Comparison of ENCODE assay signal across 8 cellular contexts in the genomic region with DNA sequence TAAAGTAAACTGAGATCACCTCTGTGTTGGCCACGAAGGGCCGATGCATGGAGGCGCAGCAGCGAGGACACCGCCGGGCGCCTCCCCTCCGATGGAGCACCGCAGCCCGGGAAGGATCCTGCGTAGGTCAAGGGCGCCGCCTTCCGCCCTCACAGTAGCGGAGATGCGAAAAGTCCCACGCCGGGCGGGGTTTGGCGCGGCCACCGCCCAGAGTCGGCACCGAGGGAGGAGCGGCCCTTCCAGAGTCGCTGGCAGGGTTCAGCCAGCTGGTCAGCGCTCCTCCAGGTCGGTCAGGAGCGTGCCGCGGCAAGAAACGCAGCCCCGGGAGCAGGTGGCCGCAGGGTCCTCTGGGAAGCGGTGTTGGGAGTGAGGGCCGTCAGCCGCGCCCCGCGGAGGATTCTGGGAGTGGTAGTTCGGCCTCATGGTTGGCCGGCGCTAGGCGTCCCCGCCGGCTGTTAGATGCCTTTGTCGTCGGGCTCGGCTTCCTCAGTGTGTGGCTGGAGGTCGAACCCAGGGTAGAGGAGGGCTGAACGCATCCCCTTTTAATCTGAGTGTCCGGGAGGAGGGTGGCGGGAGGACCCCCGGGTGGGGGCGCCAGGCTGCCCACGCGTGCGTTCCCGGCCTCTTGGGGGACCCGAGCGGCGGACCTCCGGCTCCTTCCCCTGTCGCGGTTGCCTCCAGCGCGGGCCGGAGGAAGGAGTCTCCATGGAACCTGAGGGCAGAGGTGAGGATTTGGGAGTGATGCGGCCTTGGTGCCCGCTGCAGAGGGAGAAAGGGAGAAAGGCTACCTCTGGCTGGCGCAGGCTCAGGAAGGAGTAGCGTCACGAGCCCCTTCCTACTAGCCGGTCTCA. TPM values are rescaled to one million over a fixed set of nuclear protein-coding genes. Genes with fewer than 3 reads are reported as not detected.
DNase-seq lines count a peak whose midpoint lies in the region; ATAC-seq and TF ChIP-seq lines count a peak whose summit lies in the region.

A gene (plus strand): TSS at position 411 of the 851 bp plus-strand sequence. CDS start 295 bp downstream, at position 706.

- peaks cover 6% of the 10 kb centered on the region; the same call in 1 of the 2 replicates for H3K4me1 ChIP-seq in PC-9 (replicated peaks; ENCODE audit: insufficient read depth)

- peak; percentile 99 for DNase-seq in DMS53 (lab: John Stamatoyannopoulos, UW)
- peak; percentile 91 for DNase-seq in HuH-7 (ENCODE audit: low spot score)
- DNase-seq in PC-9: peak; percentile 86 to 94
- DNase-seq in activated T-helper 1 cell treated with Interleukin-2 at 50 U/mL for 16 hours (ENCODE audit: low read depth): peak; percentile 63
- peak; percentile 88 for DNase-seq in fibroblast of gingiva (ENCODE audit: low read depth)
- peak; percentile 77 for DNase-seq in naive B cell
- DNase-seq in stimulated activated effector memory CD8-positive, alpha-beta T cell treated with anti-CD3 and anti-CD28 coated beads, Interleukin-12 subunit alpha, Interleukin-12 subunit beta, amount 100 ng/mL, for 72 hours (ENCODE audit: low spot score in 2 of 2): peak; percentile 67 to 92

- H3K79me2 ChIP-seq in PC-9 (ENCODE audit: low read depth): no peaks in the 10 kb centered on the region

- intact Hi-C loops in PC-9 (cut with micrococcal nuclease; ENCODE audit: unreplicated experiment): loop anchor here (10.0 kb wide), 1 partner anchor 333 kb away; a partner anchor contains a TSS

- peaks cover 5 to 21% (median 15%) of the 10 kb centered on the region in 7 donors for H3K9me3 Mint-ChIP-seq in naive B cell
- H3K9me3 Mint-ChIP-seq in stimulated activated effector memory CD8-positive, alpha-beta T cell treated with anti-CD3 and anti-CD28 coated beads, Interleukin-12 subunit alpha, Interleukin-12 subunit beta, amount 100 ng/mL, for 72 hours: peaks cover 18% of the 10 kb centered on the region

- peaks cover 41% of the 10 kb centered on the region for H3K9me3 ChIP-seq in PC-9 (ENCODE audit: insufficient read depth, low read depth)

- peak within 1 kb of the TSS; percentile 84 for H3K4me2 ChIP-seq in PC-9

- peak within 1 kb of the TSS; percentile 72 to 97 (median 94) for H3K27ac Mint-ChIP-seq in naive B cell
- peak within 1 kb of the TSS; percentile 83 for H3K27ac Mint-ChIP-seq in stimulated activated effector memory CD8-positive, alpha-beta T cell treated with anti-CD3 and anti-CD28 coated beads, Interleukin-12 subunit alpha, Interleukin-12 subunit beta, amount 100 ng/mL, for 72 hours

- H3K36me3 ChIP-seq in PC-9 (ENCODE audit: low read depth): no peaks in the 10 kb centered on the region

- peaks cover 36 to 43% of the 10 kb centered on the region in 2 donors for H3K36me3 Mint-ChIP-seq in naive B cell
- peaks cover 19% of the 10 kb centered on the region for H3K36me3 Mint-ChIP-seq in stimulated activated effector memory CD8-positive, alpha-beta T cell treated with anti-CD3 and anti-CD28 coated beads, Interleukin-12 subunit alpha, Interleukin-12 subunit beta, amount 100 ng/mL, for 72 hours

- H3K27me3 ChIP-seq in PC-9 (ENCODE audit: insufficient read depth, low read depth): no peaks in the 10 kb centered on the region

- TF ChIP-seq CTCF in PC-9 (conservative IDR thresholded peaks at IDR 0.05): peak; percentile 59

- no peaks in the 10 kb centered on the region for H4K20me1 ChIP-seq in PC-9 (ENCODE audit: insufficient read depth)

- no peaks in the 10 kb centered on the region for H3K27me3 Mint-ChIP-seq in naive B cell

- H2AFZ ChIP-seq in PC-9: peak within 1 kb of the TSS; percentile 88

- peak; percentile 97 for ATAC-seq in GM21515 (IDR thresholded peaks at IDR 0.05; ENCODE audit: unreplicated experiment)
- peak; percentile 94 to 95 for ATAC-seq in naive B cell (ENCODE audit: low read depth in 2 of 2)
- peak; percentile 96 for ATAC-seq in stimulated activated effector memory CD8-positive, alpha-beta T cell treated with anti-CD3 and anti-CD28 coated beads, Interleukin-12 subunit alpha, Interleukin-12 subunit beta, amount 100 ng/mL, for 72 hours

- no peaks in the 10 kb centered on the region for H3K9me2 ChIP-seq in PC-9 (ENCODE audit: insufficient read depth)

- CTCF ChIA-PET in PC-9 (lab: Charles Lee): interaction anchor here (0.6 kb wide), 1 partner anchor 33 kb away, joined by 4 read pairs; no protein-coding TSS in a partner anchor

- POLR2A ChIA-PET in PC-9 (lab: Charles Lee; ENCODE audit: unreplicated experiment): no interaction called here

- H3F3A ChIP-seq in PC-9 (ENCODE audit: insufficient read depth, low read depth): no peaks in the 10 kb centered on the region

- TSS peak; percentile 67 for BruUV-seq in PC-9 (replicated peaks; lab: Mats Ljungman, UMichigan)

- no peak within 1 kb of the TSS for H3K27ac ChIP-seq in PC-9

- peak within 1 kb of the TSS; percentile 92 to 97 (median 95) for H3K4me3 Mint-ChIP-seq in naive B cell
- H3K4me3 Mint-ChIP-seq in stimulated activated effector memory CD8-positive, alpha-beta T cell treated with anti-CD3 and anti-CD28 coated beads, Interleukin-12 subunit alpha, Interleukin-12 subunit beta, amount 100 ng/mL, for 72 hours: peak within 1 kb of the TSS; percentile 86

- peak within 1 kb of the TSS; percentile 63 for H3K4me3 ChIP-seq in PC-9

- H3K4me1 Mint-ChIP-seq in naive B cell: peaks cover 12 to 34% (median 23%) of the 10 kb centered on the region in 3 donors
- peaks cover 13% of the 10 kb centered on the region for H3K4me1 Mint-ChIP-seq in stimulated activated effector memory CD8-positive, alpha-beta T cell treated with anti-CD3 and anti-CD28 coated beads, Interleukin-12 subunit alpha, Interleukin-12 subunit beta, amount 100 ng/mL, for 72 hours

RNA-seq across cellular contexts. Expression of the gene that starts here (rescaled TPM):
- total RNA-seq in PC-9 (2021): 2.8 and 3.1 TPM in 2 replicates
- polyA plus RNA-seq in naive B cell (ENCODE audit: low read depth in 6 of 6): 1 to 10 TPM in 2 of 6 donors, under 1 TPM in 3, not detected in 1; 0.25 to 1.3 (median 0.58) TPM
